In genomic region chr11:85854557-85855340, GRCh38 we compare ENCODE assay signal across 1 cellular context.
TF ChIP-seq lines count a peak whose summit lies in the region.

No MANE protein-coding gene starts in this region.

TF ChIP-seq in SK-N-SH, 30 proteins besides CTCF, POLR2A, EP300 and RAD21 (continued from another document):
- 0 out of 2 replicates have a peak, but pooled peaks have one; percentile 43 for TF ChIP-seq POLR2AphosphoS5 (IDR thresholded peaks at IDR 0.05; ENCODE audit: low read depth, low read length)
- peak; percentile 29; the same call in 1 of the 2 replicates for TF ChIP-seq TCF12 (IDR thresholded peaks at IDR 0.05)
- TF ChIP-seq MAX (IDR thresholded peaks at IDR 0.05; ENCODE audit: low read depth): peak; percentile 94
- no peak for TF ChIP-seq FOXM1 (IDR thresholded peaks at IDR 0.05; ENCODE audit: low read depth)
- TF ChIP-seq MXI1 (IDR thresholded peaks at IDR 0.05; ENCODE audit: low read depth, low read length): peak; percentile 59; the same call in 1 of the 2 replicates
- TF ChIP-seq EZH2phosphoT487 (IDR thresholded peaks at IDR 0.05; ENCODE audit: borderline replicate concordance, low read depth): no peak
- no peak for TF ChIP-seq FOSL2 (IDR thresholded peaks at IDR 0.05; ENCODE audit: borderline replicate concordance, low read depth)
- no peak for TF ChIP-seq MEF2A (IDR thresholded peaks at IDR 0.05; ENCODE audit: borderline replicate concordance, low read depth)
- TF ChIP-seq RFX5 (IDR thresholded peaks at IDR 0.05; ENCODE audit: low read length): no peak
- no peak for TF ChIP-seq PBX3 (IDR thresholded peaks at IDR 0.05)
- no peak for TF ChIP-seq FOXJ3 (CRISPR knock-in tag; IDR thresholded peaks at IDR 0.05)
- TF ChIP-seq CHD2 (IDR thresholded peaks at IDR 0.05; ENCODE audit: low read length, partially characterized antibody): peak; percentile 11
- TF ChIP-seq, protein P1, sequence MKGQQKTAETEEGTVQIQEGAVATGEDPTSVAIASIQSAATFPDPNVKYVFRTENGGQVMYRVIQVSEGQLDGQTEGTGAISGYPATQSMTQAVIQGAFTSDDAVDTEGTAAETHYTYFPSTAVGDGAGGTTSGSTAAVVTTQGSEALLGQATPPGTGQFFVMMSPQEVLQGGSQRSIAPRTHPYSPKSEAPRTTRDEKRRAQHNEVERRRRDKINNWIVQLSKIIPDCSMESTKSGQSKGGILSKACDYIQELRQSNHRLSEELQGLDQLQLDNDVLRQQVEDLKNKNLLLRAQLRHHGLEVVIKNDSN (IDR thresholded peaks at IDR 0.05; ENCODE audit: borderline replicate concordance, low read depth): no peak
- TF ChIP-seq ELF1 (IDR thresholded peaks at IDR 0.05): no peak
- TF ChIP-seq, protein P2, sequence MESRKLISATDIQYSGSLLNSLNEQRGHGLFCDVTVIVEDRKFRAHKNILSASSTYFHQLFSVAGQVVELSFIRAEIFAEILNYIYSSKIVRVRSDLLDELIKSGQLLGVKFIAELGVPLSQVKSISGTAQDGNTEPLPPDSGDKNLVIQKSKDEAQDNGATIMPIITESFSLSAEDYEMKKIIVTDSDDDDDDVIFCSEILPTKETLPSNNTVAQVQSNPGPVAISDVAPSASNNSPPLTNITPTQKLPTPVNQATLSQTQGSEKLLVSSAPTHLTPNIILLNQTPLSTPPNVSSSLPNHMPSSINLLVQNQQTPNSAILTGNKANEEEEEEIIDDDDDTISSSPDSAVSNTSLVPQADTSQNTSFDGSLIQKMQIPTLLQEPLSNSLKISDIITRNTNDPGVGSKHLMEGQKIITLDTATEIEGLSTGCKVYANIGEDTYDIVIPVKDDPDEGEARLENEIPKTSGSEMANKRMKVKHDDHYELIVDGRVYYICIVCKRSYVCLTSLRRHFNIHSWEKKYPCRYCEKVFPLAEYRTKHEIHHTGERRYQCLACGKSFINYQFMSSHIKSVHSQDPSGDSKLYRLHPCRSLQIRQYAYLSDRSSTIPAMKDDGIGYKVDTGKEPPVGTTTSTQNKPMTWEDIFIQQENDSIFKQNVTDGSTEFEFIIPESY (IDR thresholded peaks at IDR 0.05; ENCODE audit: borderline replicate concordance, low read depth): no peak
- TF ChIP-seq SIN3A (IDR thresholded peaks at IDR 0.05; ENCODE audit: borderline replicate concordance, low read depth, low read length): peak; percentile 64; the same call in 1 of the 2 replicates
- no peak for TF ChIP-seq GATA2 (CRISPR knock-in tag; IDR thresholded peaks at IDR 0.05)
- no peak for TF ChIP-seq TEAD4 (IDR thresholded peaks at IDR 0.05; ENCODE audit: borderline replicate concordance, insufficient read depth)
